ENCODE assay signal across 1 cellular context in genomic region chr2:12852135-12852534, GRCh38.
TF ChIP-seq lines count a peak whose summit lies in the region.

No MANE protein-coding gene starts in this region.

TF ChIP-seq in K562, 482 proteins besides CTCF, POLR2A, EP300 and RAD21 (continued from another document and continues in another):
- TF ChIP-seq PRDM10 (IDR thresholded peaks at IDR 0.05; ENCODE audit: partially characterized antibody): no peak
- TF ChIP-seq NR2C1 (IDR thresholded peaks at IDR 0.05): peak; percentile 33; the same call in 1 of the 2 replicates
- TF ChIP-seq NR2C1 (tag; IDR thresholded peaks at IDR 0.05): no peak
- no peak for TF ChIP-seq ZNF232 (CRISPR knock-in tag; IDR thresholded peaks at IDR 0.05)
- no peak for TF ChIP-seq POLR2H (tag; IDR thresholded peaks at IDR 0.05; ENCODE audit: low read depth)
- no peak for TF ChIP-seq ZNF354B (CRISPR knock-in tag; IDR thresholded peaks at IDR 0.05)
- TF ChIP-seq, protein P1, sequence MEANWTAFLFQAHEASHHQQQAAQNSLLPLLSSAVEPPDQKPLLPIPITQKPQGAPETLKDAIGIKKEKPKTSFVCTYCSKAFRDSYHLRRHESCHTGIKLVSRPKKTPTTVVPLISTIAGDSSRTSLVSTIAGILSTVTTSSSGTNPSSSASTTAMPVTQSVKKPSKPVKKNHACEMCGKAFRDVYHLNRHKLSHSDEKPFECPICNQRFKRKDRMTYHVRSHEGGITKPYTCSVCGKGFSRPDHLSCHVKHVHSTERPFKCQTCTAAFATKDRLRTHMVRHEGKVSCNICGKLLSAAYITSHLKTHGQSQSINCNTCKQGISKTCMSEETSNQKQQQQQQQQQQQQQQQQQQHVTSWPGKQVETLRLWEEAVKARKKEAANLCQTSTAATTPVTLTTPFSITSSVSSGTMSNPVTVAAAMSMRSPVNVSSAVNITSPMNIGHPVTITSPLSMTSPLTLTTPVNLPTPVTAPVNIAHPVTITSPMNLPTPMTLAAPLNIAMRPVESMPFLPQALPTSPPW (CRISPR knock-in tag; IDR thresholded peaks at IDR 0.05): peak; percentile 65
- TF ChIP-seq ESRRA (IDR thresholded peaks at IDR 0.05; ENCODE audit: borderline replicate concordance, low read depth): peak; percentile 53
- TF ChIP-seq E2F5 (CRISPR knock-in tag; IDR thresholded peaks at IDR 0.05): no peak
- TF ChIP-seq, protein P2, sequence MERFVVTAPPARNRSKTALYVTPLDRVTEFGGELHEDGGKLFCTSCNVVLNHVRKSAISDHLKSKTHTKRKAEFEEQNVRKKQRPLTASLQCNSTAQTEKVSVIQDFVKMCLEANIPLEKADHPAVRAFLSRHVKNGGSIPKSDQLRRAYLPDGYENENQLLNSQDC (CRISPR knock-in tag; IDR thresholded peaks at IDR 0.05): no peak
- TF ChIP-seq IRF2 (CRISPR knock-in tag; IDR thresholded peaks at IDR 0.05): no peak
- no peak for TF ChIP-seq ZNF124 (CRISPR knock-in tag; IDR thresholded peaks at IDR 0.05)
- no peak for TF ChIP-seq ZNF12 (CRISPR knock-in tag; IDR thresholded peaks at IDR 0.05)
- TF ChIP-seq NCOR1 (IDR thresholded peaks at IDR 0.05): peak; percentile 78
- peak; percentile 79 for TF ChIP-seq TAL1 (IDR thresholded peaks at IDR 0.05)
- TF ChIP-seq, protein P3, sequence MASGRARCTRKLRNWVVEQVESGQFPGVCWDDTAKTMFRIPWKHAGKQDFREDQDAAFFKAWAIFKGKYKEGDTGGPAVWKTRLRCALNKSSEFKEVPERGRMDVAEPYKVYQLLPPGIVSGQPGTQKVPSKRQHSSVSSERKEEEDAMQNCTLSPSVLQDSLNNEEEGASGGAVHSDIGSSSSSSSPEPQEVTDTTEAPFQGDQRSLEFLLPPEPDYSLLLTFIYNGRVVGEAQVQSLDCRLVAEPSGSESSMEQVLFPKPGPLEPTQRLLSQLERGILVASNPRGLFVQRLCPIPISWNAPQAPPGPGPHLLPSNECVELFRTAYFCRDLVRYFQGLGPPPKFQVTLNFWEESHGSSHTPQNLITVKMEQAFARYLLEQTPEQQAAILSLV (tag; IDR thresholded peaks at IDR 0.05): no peak
- TF ChIP-seq ZNF263 (CRISPR knock-in tag; IDR thresholded peaks at IDR 0.05; ENCODE audit: borderline replicate concordance): no peak
- no peak for TF ChIP-seq RERE (CRISPR knock-in tag; IDR thresholded peaks at IDR 0.05; ENCODE audit: borderline replicate concordance)
- peak; percentile 63; the same call in 1 of the 2 replicates for TF ChIP-seq MTA2 (IDR thresholded peaks at IDR 0.05; ENCODE audit: low read depth)
- TF ChIP-seq LCOR (CRISPR knock-in tag; IDR thresholded peaks at IDR 0.05): peak; percentile 57; the same call in 1 of the 2 replicates
- TF ChIP-seq SOX6 (IDR thresholded peaks at IDR 0.05): peak; percentile 99
- no peak for TF ChIP-seq ZNF57 (CRISPR knock-in tag; IDR thresholded peaks at IDR 0.05)
- TF ChIP-seq CCNT2 (IDR thresholded peaks at IDR 0.05; ENCODE audit: borderline replicate concordance, extremely low read depth, insufficient read length, low read depth, low read length): peak; percentile 17
- TF ChIP-seq MBD2 (IDR thresholded peaks at IDR 0.05; ENCODE audit: borderline replicate concordance, low read depth): no peak
- TF ChIP-seq SMAD4 (CRISPR knock-in tag; conservative IDR thresholded peaks at IDR 0.05): 0 out of 2 replicates have a peak, but pooled peaks have one; percentile 20
- no peak for TF ChIP-seq TRIM28 (IDR thresholded peaks at IDR 0.05)
- peak; percentile 74; the same call in 1 of the 2 replicates for TF ChIP-seq SMARCA4 (IDR thresholded peaks at IDR 0.05)
- TF ChIP-seq SAP30 (IDR thresholded peaks at IDR 0.05; ENCODE audit: borderline replicate concordance, insufficient read depth, low read depth, low read length, poor library complexity, severe bottlenecking): no peak
- TF ChIP-seq RCOR1 (IDR thresholded peaks at IDR 0.05; ENCODE audit: borderline replicate concordance in 1 of 2, low read depth in 2 of 2, low read length in 2 of 2): peak in 1 of 2 experiments; percentile 80; a peak in 3 of 4 replicates
- TF ChIP-seq CTBP1 (IDR thresholded peaks at IDR 0.05; ENCODE audit: borderline replicate concordance): peak; percentile 83; the same call in 1 of the 2 replicates
- peak; percentile 56; the same call in 1 of the 2 replicates for TF ChIP-seq CC2D1A (IDR thresholded peaks at IDR 0.05)
- TF ChIP-seq ARID1B (IDR thresholded peaks at IDR 0.05): peak; percentile 91
- no peak for TF ChIP-seq SRSF9 (IDR thresholded peaks at IDR 0.05; ENCODE audit: borderline replicate concordance, low read depth, low read length)
- TF ChIP-seq SIRT6 (IDR thresholded peaks at IDR 0.05; ENCODE audit: low read depth, low read length): no peak
- TF ChIP-seq ELF4 (CRISPR knock-in tag; IDR thresholded peaks at IDR 0.05): no peak
- TF ChIP-seq GABPA (tag; conservative IDR thresholded peaks at IDR 0.05; ENCODE audit: low read depth): no peak
- TF ChIP-seq MXI1 (IDR thresholded peaks at IDR 0.05; ENCODE audit: low read depth, low read length): no peak
- 0 out of 2 replicates have a peak, but pooled peaks have one; percentile 34 for TF ChIP-seq BHLHE40 (IDR thresholded peaks at IDR 0.05; ENCODE audit: low read length)
- TF ChIP-seq, protein P4, sequence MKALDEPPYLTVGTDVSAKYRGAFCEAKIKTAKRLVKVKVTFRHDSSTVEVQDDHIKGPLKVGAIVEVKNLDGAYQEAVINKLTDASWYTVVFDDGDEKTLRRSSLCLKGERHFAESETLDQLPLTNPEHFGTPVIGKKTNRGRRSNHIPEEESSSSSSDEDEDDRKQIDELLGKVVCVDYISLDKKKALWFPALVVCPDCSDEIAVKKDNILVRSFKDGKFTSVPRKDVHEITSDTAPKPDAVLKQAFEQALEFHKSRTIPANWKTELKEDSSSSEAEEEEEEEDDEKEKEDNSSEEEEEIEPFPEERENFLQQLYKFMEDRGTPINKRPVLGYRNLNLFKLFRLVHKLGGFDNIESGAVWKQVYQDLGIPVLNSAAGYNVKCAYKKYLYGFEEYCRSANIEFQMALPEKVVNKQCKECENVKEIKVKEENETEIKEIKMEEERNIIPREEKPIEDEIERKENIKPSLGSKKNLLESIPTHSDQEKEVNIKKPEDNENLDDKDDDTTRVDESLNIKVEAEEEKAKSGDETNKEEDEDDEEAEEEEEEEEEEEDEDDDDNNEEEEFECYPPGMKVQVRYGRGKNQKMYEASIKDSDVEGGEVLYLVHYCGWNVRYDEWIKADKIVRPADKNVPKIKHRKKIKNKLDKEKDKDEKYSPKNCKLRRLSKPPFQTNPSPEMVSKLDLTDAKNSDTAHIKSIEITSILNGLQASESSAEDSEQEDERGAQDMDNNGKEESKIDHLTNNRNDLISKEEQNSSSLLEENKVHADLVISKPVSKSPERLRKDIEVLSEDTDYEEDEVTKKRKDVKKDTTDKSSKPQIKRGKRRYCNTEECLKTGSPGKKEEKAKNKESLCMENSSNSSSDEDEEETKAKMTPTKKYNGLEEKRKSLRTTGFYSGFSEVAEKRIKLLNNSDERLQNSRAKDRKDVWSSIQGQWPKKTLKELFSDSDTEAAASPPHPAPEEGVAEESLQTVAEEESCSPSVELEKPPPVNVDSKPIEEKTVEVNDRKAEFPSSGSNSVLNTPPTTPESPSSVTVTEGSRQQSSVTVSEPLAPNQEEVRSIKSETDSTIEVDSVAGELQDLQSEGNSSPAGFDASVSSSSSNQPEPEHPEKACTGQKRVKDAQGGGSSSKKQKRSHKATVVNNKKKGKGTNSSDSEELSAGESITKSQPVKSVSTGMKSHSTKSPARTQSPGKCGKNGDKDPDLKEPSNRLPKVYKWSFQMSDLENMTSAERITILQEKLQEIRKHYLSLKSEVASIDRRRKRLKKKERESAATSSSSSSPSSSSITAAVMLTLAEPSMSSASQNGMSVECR (CRISPR knock-in tag; IDR thresholded peaks at IDR 0.05): no peak
- no peak for TF ChIP-seq MAZ (CRISPR knock-in tag; conservative IDR thresholded peaks at IDR 0.05 in 1 of 2, IDR thresholded peaks at IDR 0.05 in 1 of 2)
- TF ChIP-seq TBL1XR1 (IDR thresholded peaks at IDR 0.05; ENCODE audit: low read length in 2 of 2): peak in 1 of 2 experiments; percentile 42; a peak in 1 of 4 replicates
- no peak for TF ChIP-seq MAFK (IDR thresholded peaks at IDR 0.05; ENCODE audit: low read length)
- TF ChIP-seq TEAD1 (CRISPR knock-in tag; IDR thresholded peaks at IDR 0.05): peak in 1 of 2 experiments; percentile 76; a peak in 2 of 4 replicates
- no peak for TF ChIP-seq ZZZ3 (IDR thresholded peaks at IDR 0.05)
- TF ChIP-seq PCBP1 (IDR thresholded peaks at IDR 0.05; ENCODE audit: low read depth, low read length, poor library complexity, severe bottlenecking): no peak
- TF ChIP-seq, protein P5, sequence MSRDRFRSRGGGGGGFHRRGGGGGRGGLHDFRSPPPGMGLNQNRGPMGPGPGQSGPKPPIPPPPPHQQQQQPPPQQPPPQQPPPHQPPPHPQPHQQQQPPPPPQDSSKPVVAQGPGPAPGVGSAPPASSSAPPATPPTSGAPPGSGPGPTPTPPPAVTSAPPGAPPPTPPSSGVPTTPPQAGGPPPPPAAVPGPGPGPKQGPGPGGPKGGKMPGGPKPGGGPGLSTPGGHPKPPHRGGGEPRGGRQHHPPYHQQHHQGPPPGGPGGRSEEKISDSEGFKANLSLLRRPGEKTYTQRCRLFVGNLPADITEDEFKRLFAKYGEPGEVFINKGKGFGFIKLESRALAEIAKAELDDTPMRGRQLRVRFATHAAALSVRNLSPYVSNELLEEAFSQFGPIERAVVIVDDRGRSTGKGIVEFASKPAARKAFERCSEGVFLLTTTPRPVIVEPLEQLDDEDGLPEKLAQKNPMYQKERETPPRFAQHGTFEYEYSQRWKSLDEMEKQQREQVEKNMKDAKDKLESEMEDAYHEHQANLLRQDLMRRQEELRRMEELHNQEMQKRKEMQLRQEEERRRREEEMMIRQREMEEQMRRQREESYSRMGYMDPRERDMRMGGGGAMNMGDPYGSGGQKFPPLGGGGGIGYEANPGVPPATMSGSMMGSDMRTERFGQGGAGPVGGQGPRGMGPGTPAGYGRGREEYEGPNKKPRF (IDR thresholded peaks at IDR 0.05; ENCODE audit: low read depth, low read length): no peak
- TF ChIP-seq OTX1 (CRISPR knock-in tag; IDR thresholded peaks at IDR 0.05): no peak
- no peak for TF ChIP-seq HEY1 (CRISPR knock-in tag; IDR thresholded peaks at IDR 0.05; ENCODE audit: borderline replicate concordance)
- TF ChIP-seq ZNF644 (tag; IDR thresholded peaks at IDR 0.05; ENCODE audit: low read depth): no peak
- no peak for TF ChIP-seq SMARCB1 (IDR thresholded peaks at IDR 0.05; ENCODE audit: insufficient read length, low read depth)
- peak; percentile 53 for TF ChIP-seq FOSL1 (tag; conservative IDR thresholded peaks at IDR 0.05)
